In genomic region chr4:102675142-102675541, GRCh38 we compare ENCODE assay signal across 22 cellular contexts.
DNase-seq lines count a peak whose midpoint lies in the region; ATAC-seq, FAIRE-seq and TF ChIP-seq lines count a peak whose summit lies in the region.
"Had no signal": no experiment of that assay in that cellular context is flagged by ENCODE, and none has a peak within 500 bp of the region (broad histone marks: within the 10 kb centered on the region; RNA-seq: fewer than 3 reads in every experiment).

No MANE protein-coding gene starts in this region.

- H3K36me3 ChIP-seq in gastrocnemius medialis (peaks cover 0 to 4% of the 10 kb centered on the region in 2 donors), neural progenitor cell (peaks cover 3% of the 10 kb centered on the region)
- H3K36me3 ChIP-seq: vagina had no signal

- H3K27me3 ChIP-seq in gastrocnemius medialis (no peaks in the 10 kb centered on the region), neural progenitor cell (no peaks in the 10 kb centered on the region)
- H3K27me3 ChIP-seq: vagina had no signal

- no peak overlapping the region for H3K4me2 ChIP-seq in neural progenitor cell

- TF ChIP-seq POLR2A in gastrocnemius medialis (IDR thresholded peaks at IDR 0.05) (no peak), GM12892 (IDR thresholded peaks at IDR 0.05; ENCODE audit: low read depth, low read length) (no peak)

- H3K79me2 ChIP-seq in neural progenitor cell (ENCODE audit: low read depth): no peaks in the 10 kb centered on the region

- H3K4me3 Mint-ChIP-seq in mesothelial cell of epicardium (no peak overlapping the region), neural progenitor cell (no peak overlapping the region)
- H3K4me3 Mint-ChIP-seq in natural killer cell treated with Interleukin-12 subunit alpha and Interleukin-12 subunit beta and Interleukin-15 and Interleukin-18, amount 100 ng/mL, for 72 hours: no peak overlapping the region
- H3K4me3 Mint-ChIP-seq: activated B cell treated with CpG ODN at 0.5 μM for 24 hours; activated CD4-positive, alpha-beta memory T cell treated with anti-CD3 and anti-CD28 coated beads for 36 hours; CD14-positive monocyte had no signal

- no peaks in the 10 kb centered on the region for H4K20me1 ChIP-seq in neural progenitor cell (ENCODE audit: low read depth)

- in situ Hi-C loops in gastrocnemius medialis (cut with MboI; ENCODE audit: low sequenced_read_pairs in 4 of 4): no loop called here

- H3K9me3 Mint-ChIP-seq in mesothelial cell of epicardium (peaks cover 3% of the 10 kb centered on the region), neural progenitor cell (no peaks in the 10 kb centered on the region)
- H3K9me3 Mint-ChIP-seq in natural killer cell treated with Interleukin-12 subunit alpha and Interleukin-12 subunit beta and Interleukin-15 and Interleukin-18, amount 100 ng/mL, for 72 hours: no peaks in the 10 kb centered on the region
- H3K9me3 Mint-ChIP-seq: activated B cell treated with CpG ODN at 0.5 μM for 24 hours; activated CD4-positive, alpha-beta memory T cell treated with anti-CD3 and anti-CD28 coated beads for 36 hours; CD14-positive monocyte had no signal

- ATAC-seq in gastrocnemius medialis: no peak
- no peak for ATAC-seq in natural killer cell treated with Interleukin-12 subunit alpha and Interleukin-12 subunit beta and Interleukin-15 and Interleukin-18, amount 100 ng/mL, for 72 hours
- ATAC-seq: GM12878, mucosa of descending colon had no signal

- intact Hi-C loops in gastrocnemius medialis (cut with DNase I; ENCODE audit: low total_unique reads): no loop called here

- no peaks in the 10 kb centered on the region for H3F3A ChIP-seq in neural progenitor cell (ENCODE audit: low read depth)

- TF ChIP-seq CTCF in fibroblast of the aortic adventitia (IDR thresholded peaks at IDR 0.05; ENCODE audit: insufficient read depth, low read length) (no peak), mesothelial cell of epicardium (IDR thresholded peaks at IDR 0.05; ENCODE audit: unreplicated experiment) (no peak), gastrocnemius medialis (IDR thresholded peaks at IDR 0.05 in 4 of 5, conservative IDR thresholded peaks at IDR 0.05 in 1 of 5) (no peak), neural progenitor cell (IDR thresholded peaks at IDR 0.05) (no peak)

- peak overlapping the region; percentile 86 for H3K27ac Mint-ChIP-seq in mesothelial cell of epicardium
- H3K27ac Mint-ChIP-seq in natural killer cell treated with Interleukin-12 subunit alpha and Interleukin-12 subunit beta and Interleukin-15 and Interleukin-18, amount 100 ng/mL, for 72 hours: no peak overlapping the region
- H3K27ac Mint-ChIP-seq in neural progenitor cell: no peak overlapping the region
- H3K27ac Mint-ChIP-seq: activated B cell treated with CpG ODN at 0.5 μM for 24 hours; activated CD4-positive, alpha-beta memory T cell treated with anti-CD3 and anti-CD28 coated beads for 36 hours had no signal

- no peak overlapping the region for H3K27ac ChIP-seq in gastrocnemius medialis
- H3K27ac ChIP-seq in neural progenitor cell: no peak overlapping the region
- H3K27ac ChIP-seq: vagina had no signal

- FAIRE-seq in GM12892 (lab: Jason Lieb, UNC): no peak
- FAIRE-seq: GM12878 had no signal

- H3K4me1 ChIP-seq in gastrocnemius medialis: no peaks in the 10 kb centered on the region
- no peaks in the 10 kb centered on the region for H3K4me1 ChIP-seq in neural progenitor cell
- H3K4me1 ChIP-seq: vagina had no signal

- H3K4me3 ChIP-seq in fibroblast of the aortic adventitia (ENCODE audit: low read depth, low read length): no peak overlapping the region
- H3K4me3 ChIP-seq in gastrocnemius medialis: no peak overlapping the region
- H3K4me3 ChIP-seq in neural progenitor cell: no peak overlapping the region
- H3K4me3 ChIP-seq: GM12878, mucosa of descending colon, vagina had no signal

- H2AFZ ChIP-seq in neural progenitor cell (replicated peaks): no peak overlapping the region

- DNase-seq in AG08396 (ENCODE audit: low spot score): peak; percentile 16
- DNase-seq in RPMI7951 (ENCODE audit: low read depth): peak; percentile 7
- peak; percentile 12 for DNase-seq in fibroblast of the aortic adventitia (ENCODE audit: low read depth)
- DNase-seq in mesothelial cell of epicardium (ENCODE audit: low spot score in 2 of 2, unreplicated experiment in 2 of 2): no peak
- no peak for DNase-seq in gastrocnemius medialis
- DNase-seq in natural killer cell treated with Interleukin-12 subunit alpha and Interleukin-12 subunit beta and Interleukin-15 and Interleukin-18, amount 100 ng/mL, for 72 hours (ENCODE audit: low spot score): no peak
- no peak for DNase-seq in neural progenitor cell (ENCODE audit: low spot score)
- no peak for DNase-seq in GM12892 (ENCODE audit: insufficient read length)
- DNase-seq: activated B cell treated with CpG ODN at 0.5 μM for 24 hours; activated CD4-positive, alpha-beta memory T cell treated with anti-CD3 and anti-CD28 coated beads for 36 hours; activated gamma-delta T cell treated with Interleukin-2 at 50 U/mL for 16 hours; amniotic stem cell; cerebellar nuclear complex; DMS 273 treated with DMSO at 0.1 percent for 48 hours; effector CD8-positive, alpha-beta T cell; mucosa of descending colon; NCI-H510A treated with DMSO at 0.1 percent for 48 hours; substantia nigra; T-helper 9 cell had no signal

- H3K9me3 ChIP-seq in gastrocnemius medialis: no peaks in the 10 kb centered on the region
- H3K9me3 ChIP-seq in neural progenitor cell (ENCODE audit: low read depth): no peaks in the 10 kb centered on the region
- H3K9me3 ChIP-seq: mucosa of descending colon, vagina had no signal

- H3K36me3 Mint-ChIP-seq in mesothelial cell of epicardium (peaks cover 9% of the 10 kb centered on the region), neural progenitor cell (peaks cover 12% of the 10 kb centered on the region)
- H3K36me3 Mint-ChIP-seq in natural killer cell treated with Interleukin-12 subunit alpha and Interleukin-12 subunit beta and Interleukin-15 and Interleukin-18, amount 100 ng/mL, for 72 hours: no peaks in the 10 kb centered on the region

- no peak overlapping the region for H3K9ac ChIP-seq in neural progenitor cell

- peaks cover 45% of the 10 kb centered on the region for H3K4me1 Mint-ChIP-seq in mesothelial cell of epicardium
- H3K4me1 Mint-ChIP-seq in natural killer cell treated with Interleukin-12 subunit alpha and Interleukin-12 subunit beta and Interleukin-15 and Interleukin-18, amount 100 ng/mL, for 72 hours (ENCODE audit: low read depth in 2 of 2): no peaks in the 10 kb centered on the region
- H3K4me1 Mint-ChIP-seq in neural progenitor cell: no peaks in the 10 kb centered on the region
- H3K4me1 Mint-ChIP-seq: activated B cell treated with CpG ODN at 0.5 μM for 24 hours, CD14-positive monocyte had no signal

- no peaks in the 10 kb centered on the region for H3K27me3 Mint-ChIP-seq in mesothelial cell of epicardium (ENCODE audit: low read depth)
- no peaks in the 10 kb centered on the region for H3K27me3 Mint-ChIP-seq in natural killer cell treated with Interleukin-12 subunit alpha and Interleukin-12 subunit beta and Interleukin-15 and Interleukin-18, amount 100 ng/mL, for 72 hours
- peaks cover 2% of the 10 kb centered on the region for H3K27me3 Mint-ChIP-seq in neural progenitor cell (ENCODE audit: insufficient read depth, low read depth)
- H3K27me3 Mint-ChIP-seq: activated B cell treated with CpG ODN at 0.5 μM for 24 hours; activated CD4-positive, alpha-beta memory T cell treated with anti-CD3 and anti-CD28 coated beads for 36 hours had no signal

Comparison
In these comparisons a context has a peak if more than half of its experiments do, and no peak if none do; other contexts are left out.
1. DNase-seq: peak in AG08396 (single experiment), RPMI7951 (single experiment) and fibroblast of the aortic adventitia (single experiment); none in mesothelial cell of epicardium (0 of 2), gastrocnemius medialis (0 of 2), natural killer cell treated with Interleukin-12 subunit alpha and Interleukin-12 subunit beta and Interleukin-15 and Interleukin-18, amount 100 ng/mL, for 72 hours (single experiment), neural progenitor cell (single experiment) and GM12892 (single experiment).